ENCODE assay signal across 9 cellular contexts in the genomic region with DNA sequence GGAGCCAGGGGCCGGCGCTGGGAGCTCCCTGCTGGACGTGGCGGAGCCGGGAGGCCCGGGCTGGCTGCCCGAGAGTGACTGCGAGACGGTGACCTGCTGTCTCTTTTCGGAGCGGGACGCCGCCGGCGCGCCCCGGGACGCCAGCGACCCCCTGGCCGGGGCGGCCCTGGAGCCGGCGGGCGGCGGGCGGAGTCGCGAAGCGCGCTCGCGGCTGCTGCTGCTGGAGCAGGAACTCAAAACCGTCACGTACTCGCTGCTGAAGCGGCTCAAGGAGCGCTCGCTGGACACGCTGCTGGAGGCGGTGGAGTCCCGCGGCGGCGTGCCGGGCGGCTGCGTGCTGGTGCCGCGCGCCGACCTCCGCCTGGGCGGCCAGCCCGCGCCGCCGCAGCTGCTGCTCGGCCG. TPM values are rescaled to one million over a fixed set of nuclear protein-coding genes. Genes with fewer than 3 reads are reported as not detected.
DNase-seq lines count a peak whose midpoint lies in the region; ATAC-seq, FAIRE-seq and TF ChIP-seq lines count a peak whose summit lies in the region.
"Had no signal": no experiment of that assay in that cellular context is flagged by ENCODE, and none has a peak within 500 bp of the region (broad histone marks: within the 10 kb centered on the region; RNA-seq: fewer than 3 reads in every experiment).

No MANE protein-coding gene starts in this region.

- H3K27me3 ChIP-seq in bronchial epithelial cell (ENCODE audit: control insufficient read depth, insufficient read depth, low read length) (peaks cover 11% of the 10 kb centered on the region), lower lobe of right lung (ENCODE audit: low read depth) (no peaks in the 10 kb centered on the region)

- TF ChIP-seq CTCF in bronchial epithelial cell (IDR thresholded peaks at IDR 0.05; ENCODE audit: insufficient read depth, low read length, severe bottlenecking) (no peak), lower lobe of right lung (IDR thresholded peaks at IDR 0.05) (no peak)

- no peak for FAIRE-seq in bronchial epithelial cell (lab: Jason Lieb, UNC)

- peak overlapping the region; percentile 87 for H3K27ac ChIP-seq in lower lobe of right lung

- H3K36me3 ChIP-seq in bronchial epithelial cell (ENCODE audit: control insufficient read depth, insufficient read depth, low read length), result no peaks in the 10 kb centered on the region
- H3K36me3 ChIP-seq in lower lobe of right lung, result peaks cover 9% of the 10 kb centered on the region

- H3K9me3 ChIP-seq in lower lobe of right lung, result no peaks in the 10 kb centered on the region

- H3K4me3 ChIP-seq in bronchial epithelial cell (ENCODE audit: low read depth, low read length), result peak overlapping the region; percentile 25
- peak overlapping the region; percentile 83 for H3K4me3 ChIP-seq in lower lobe of right lung

- ATAC-seq in lower lobe of right lung, result no peak
- no peak for ATAC-seq in HG03354 (IDR thresholded peaks at IDR 0.05; ENCODE audit: poor library complexity, severe bottlenecking, unreplicated experiment)
- no peak for ATAC-seq in GM19455 (IDR thresholded peaks at IDR 0.05; ENCODE audit: unreplicated experiment)
- no peak for ATAC-seq in GM18517 (IDR thresholded peaks at IDR 0.05; ENCODE audit: unreplicated experiment)
- ATAC-seq: naive thymus-derived CD8-positive, alpha-beta T cell had no signal

- intact Hi-C loops in lower lobe of right lung (cut with DNase I), result no loop called here

- DNase-seq in Daoy (ENCODE audit: low read depth) (peak; percentile 45), LoVo (ENCODE audit: low spot score) (peak; percentile 21), bronchial epithelial cell (ENCODE audit: low read depth) (no peak), lower lobe of right lung (peak; percentile 74), kidney glomerular epithelial cell (lab: John Stamatoyannopoulos, UW) (no peak)

- H3K4me1 ChIP-seq in lower lobe of right lung, result peaks cover 52% of the 10 kb centered on the region

RNA-seq across cellular contexts. Expression of a gene that starts 1.5 kb away (rescaled TPM):
- 9.0 and 12.2 TPM in 2 replicates for total RNA-seq in Daoy (2014; rRNA removed; shearing (Covaris generic))
- 0.79 TPM in 1 of 2 replicates, not detected in the other for total RNA-seq in bronchial epithelial cell
- 159 TPM for total RNA-seq in lower lobe of right lung

Comparison
In these comparisons a context has a peak if more than half of its experiments do, and no peak if none do; other contexts are left out.
1. DNase-seq: peak in Daoy (single experiment), LoVo (single experiment) and lower lobe of right lung (single experiment); none in bronchial epithelial cell (single experiment) and kidney glomerular epithelial cell (single experiment).
2. RNA of a gene that starts 1.5 kb away (total RNA-seq): 159 TPM in lower lobe of right lung (single experiment); 9.0 to 12.2 TPM in Daoy and 0.79 TPM in bronchial epithelial cell; every median in the first group is over 10 times any median in the second.